18 cellular contexts compared by ENCODE assay signal in the genomic region with DNA sequence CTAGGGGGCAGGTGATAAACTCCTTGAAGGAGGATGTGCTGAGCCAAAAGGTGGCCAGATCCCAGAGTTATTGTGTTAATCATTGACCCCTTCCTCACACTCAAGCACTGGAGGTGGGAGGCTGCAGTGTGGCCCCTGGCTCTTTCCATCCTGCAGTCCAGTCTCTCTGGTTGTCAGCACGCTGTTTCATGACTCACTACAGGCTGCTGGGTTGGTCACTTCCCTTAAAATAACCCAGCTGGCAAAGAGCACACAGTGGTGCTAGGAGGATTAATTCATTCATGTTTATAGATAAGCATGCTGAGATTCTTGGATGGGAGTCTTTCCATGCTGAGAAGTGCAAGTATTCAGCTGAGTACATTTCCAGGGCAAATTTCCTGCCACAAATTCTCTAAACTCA.
DNase-seq lines count a peak whose midpoint lies in the region; ATAC-seq and TF ChIP-seq lines count a peak whose summit lies in the region.
"Had no signal": no experiment of that assay in that cellular context is flagged by ENCODE, and none has a peak within 500 bp of the region (broad histone marks: within the 10 kb centered on the region; RNA-seq: fewer than 3 reads in every experiment).

No MANE protein-coding gene starts in this region.

- intact Hi-C loops in heart right ventricle (cut with DNase I), result no loop called here
- intact Hi-C loops in psoas muscle (cut with DNase I), result no loop called here

- H3K9me3 ChIP-seq in heart right ventricle, result no peaks in the 10 kb centered on the region
- H3K9me3 ChIP-seq in psoas muscle, result no peaks in the 10 kb centered on the region
- H3K9me3 ChIP-seq: prostate gland had no signal

- H3K27me3 ChIP-seq in heart right ventricle, result peaks cover 0 to 7% (median 0%) of the 10 kb centered on the region in 7 donors
- no peaks in the 10 kb centered on the region for H3K27me3 ChIP-seq in psoas muscle (ENCODE audit: insufficient read depth in 3 of 3, low read length in 2 of 3)

- TF ChIP-seq CTCF in AG10803 (conservative IDR thresholded peaks at IDR 0.05; ENCODE audit: low read length), result no peak
- no peak for TF ChIP-seq CTCF in heart right ventricle (IDR thresholded peaks at IDR 0.05)
- TF ChIP-seq CTCF in psoas muscle (IDR thresholded peaks at IDR 0.05), result no peak

- H3K4me3 ChIP-seq in AG10803 (ENCODE audit: low read length) (no peak overlapping the region), heart right ventricle (no peak overlapping the region), psoas muscle (no peak overlapping the region)
- H3K4me3 ChIP-seq: prostate gland had no signal

- DNase-seq in AG10803 (ENCODE audit: low read depth) (peak; percentile 32), RKO (ENCODE audit: low spot score) (peak; percentile 0), heart right ventricle (peak in 1 of 2 donors; percentile 12), psoas muscle (no peak), KG1 (lab: John Stamatoyannopoulos, UW) (no peak), SHP77 (lab: John Stamatoyannopoulos, UW) (no peak)
- DNase-seq: activated gamma-delta T cell; amygdala; mesendoderm; MM.1S; NCI-H1930; NCI-H510A; nephron progenitor cell; stimulated activated naive CD4-positive, alpha-beta T cell had no signal

- no peak overlapping the region for H3K27ac ChIP-seq in heart right ventricle
- H3K27ac ChIP-seq in psoas muscle, result no peak overlapping the region
- H3K27ac ChIP-seq: prostate gland had no signal

- H3K4me1 ChIP-seq in heart right ventricle, result peaks cover 0 to 30% (median 4%) of the 10 kb centered on the region in 9 donors
- H3K4me1 ChIP-seq in psoas muscle, result no peaks in the 10 kb centered on the region
- H3K4me1 ChIP-seq: prostate gland had no signal

- no peak for TF ChIP-seq POLR2A in GM18505 (IDR thresholded peaks at IDR 0.05; ENCODE audit: borderline replicate concordance, extremely low read depth, insufficient read depth, insufficient read length)

- WGBS in heart right ventricle, 2 donors, result 63 to 67% methylated on average over 1 of the region's 1 CpG
- WGBS in psoas muscle, 3 donors, result 20 to 50% (median 41%) methylated on average over 1 of the region's 1 CpG

- ATAC-seq in heart right ventricle (peak in 7 of 8 donors; percentile 60 to 88 (median 82)), psoas muscle (peak in 3 of 4 donors; percentile 44 to 75 (median 64)), GM18505 (IDR thresholded peaks at IDR 0.05; ENCODE audit: unreplicated experiment) (no peak), HG03457 (IDR thresholded peaks at IDR 0.05; ENCODE audit: unreplicated experiment) (no peak)
- ATAC-seq: HepG2 had no signal

- H3K36me3 ChIP-seq in heart right ventricle, result no peaks in the 10 kb centered on the region
- H3K36me3 ChIP-seq in psoas muscle (ENCODE audit: insufficient read depth in 1 of 2, low read depth in 1 of 2), result no peaks in the 10 kb centered on the region
- H3K36me3 ChIP-seq: prostate gland had no signal

Comparison
In these comparisons a context has a peak if more than half of its experiments do, and no peak if none do; other contexts are left out.
1. DNase-seq: peak in AG10803 (single experiment) and RKO (single experiment); none in psoas muscle (0 of 2), KG1 (single experiment) and SHP77 (0 of 2).
2. ATAC-seq: peak in heart right ventricle (7 of 8) and psoas muscle (3 of 4); none in GM18505 (single experiment) and HG03457 (single experiment).